Comparison of ENCODE assay signal across 8 cellular contexts in genomic region chr19:42075616-42076374, GRCh38. TPM values are rescaled to one million over a fixed set of nuclear protein-coding genes. Genes with fewer than 3 reads are reported as not detected.
DNase-seq lines count a peak whose midpoint lies in the region; ATAC-seq and TF ChIP-seq lines count a peak whose summit lies in the region.

Gene ZNF574 (plus strand): TSS chr19:42076166. CDS start chr19:42078607, 2,441 bp downstream.

- peaks cover 20% of the 10 kb centered on the region for H3K36me3 ChIP-seq in BJ (ENCODE audit: control insufficient read depth, insufficient read depth, low read length)
- H3K36me3 ChIP-seq in colonic mucosa: peaks cover 14% of the 10 kb centered on the region

- H3K4me3 ChIP-seq in BJ (ENCODE audit: low read depth, low read length) (peak within 1 kb of the TSS; percentile 89), colonic mucosa (peak within 1 kb of the TSS; percentile 80)

- intact Hi-C loops in activated CD4-positive, alpha-beta T cell treated with anti-CD3 and anti-CD28 coated beads, Interleukin-2, amount 10 ng/mL, durations not matched to agents 24 days and 14 days (cut with micrococcal nuclease): no loop called here
- intact Hi-C loops in colonic mucosa (cut with DNase I): no loop called here

- no peaks in the 10 kb centered on the region for H3K9me3 ChIP-seq in colonic mucosa

- H3K27ac Mint-ChIP-seq in activated CD4-positive, alpha-beta T cell treated with anti-CD3 and anti-CD28 coated beads, Interleukin-2, amount 10 ng/mL, durations not matched to agents 24 days and 14 days: peak within 1 kb of the TSS; percentile 100

- peaks cover 33% of the 10 kb centered on the region for H3K4me1 Mint-ChIP-seq in activated CD4-positive, alpha-beta T cell treated with anti-CD3 and anti-CD28 coated beads, Interleukin-2, amount 10 ng/mL, durations not matched to agents 24 days and 14 days

- TF ChIP-seq CTCF in BJ (IDR thresholded peaks at IDR 0.05; ENCODE audit: insufficient read depth, low read depth, low read length) (no peak), colonic mucosa (IDR thresholded peaks at IDR 0.05) (no peak)

- CTCF ChIA-PET in BJ (lab: Yijun Ruan, JAX): interaction anchor here (0.6 to 1.5 kb wide), 3 partner anchors 55 to 325 kb away, joined by 3 read pairs; no protein-coding TSS in a partner anchor

- POLR2A ChIA-PET in BJ (lab: Charles Lee): interaction anchor here (0.6 kb wide), 1 partner anchor 204 kb away, joined by 11 read pairs; no protein-coding TSS in a partner anchor

- peak within 1 kb of the TSS; percentile 99 for H3K4me3 Mint-ChIP-seq in activated CD4-positive, alpha-beta T cell treated with anti-CD3 and anti-CD28 coated beads, Interleukin-2, amount 10 ng/mL, durations not matched to agents 24 days and 14 days

- H3K27ac ChIP-seq in colonic mucosa: peak within 1 kb of the TSS; percentile 97

- DNase-seq in BJ (ENCODE audit: low read depth) (peak; percentile 97), NCI-H526 treated with DMSO at 0.1 percent for 48 hours (lab: John Stamatoyannopoulos, UW) (peak; percentile 99), colonic mucosa (peak; percentile 98), kidney tubule cell (ENCODE audit: low spot score) (peak; percentile 100)
- peak; percentile 100 for DNase-seq in activated CD4-positive, alpha-beta T cell treated with anti-CD3 and anti-CD28 coated beads, Interleukin-2, amount 10 ng/mL, durations not matched to agents 24 days and 14 days
- DNase-seq in stimulated activated CD4-positive, alpha-beta T cell treated with anti-CD3 and anti-CD28 coated beads, Interleukin-1b, Interleukin-23, amount 100 ng/mL, for 24 hours (ENCODE audit: low read depth in 4 of 4, low spot score in 1 of 4): peak; percentile 89 to 95 (median 94)

- H3K27me3 ChIP-seq in BJ (ENCODE audit: control insufficient read depth, insufficient read depth, low read length): 0 out of 2 replicates have a peak, but pooled peaks cover 1% of the 10 kb centered on the region
- H3K27me3 ChIP-seq in colonic mucosa: no peaks in the 10 kb centered on the region

- H3K4me1 ChIP-seq in colonic mucosa: no peaks in the 10 kb centered on the region

- ATAC-seq in GM19324 (IDR thresholded peaks at IDR 0.05; ENCODE audit: low FRiP score, unreplicated experiment): peak; percentile 93
- ATAC-seq in HG03469 (IDR thresholded peaks at IDR 0.05; ENCODE audit: unreplicated experiment): peak; percentile 85

- no peaks in the 10 kb centered on the region for H3K9me3 Mint-ChIP-seq in activated CD4-positive, alpha-beta T cell treated with anti-CD3 and anti-CD28 coated beads, Interleukin-2, amount 10 ng/mL, durations not matched to agents 24 days and 14 days

- peaks cover 29% of the 10 kb centered on the region for H3K36me3 Mint-ChIP-seq in activated CD4-positive, alpha-beta T cell treated with anti-CD3 and anti-CD28 coated beads, Interleukin-2, amount 10 ng/mL, durations not matched to agents 24 days and 14 days (ENCODE audit: low read depth)

- H3K9ac ChIP-seq in colonic mucosa (ENCODE audit: low read depth in 2 of 2, low read length in 2 of 2): peak within 1 kb of the TSS; percentile 90 to 95

- peaks cover 3% of the 10 kb centered on the region for H3K27me3 Mint-ChIP-seq in activated CD4-positive, alpha-beta T cell treated with anti-CD3 and anti-CD28 coated beads, Interleukin-2, amount 10 ng/mL, durations not matched to agents 24 days and 14 days

RNA-seq across cellular contexts. Expression of gene ZNF574, which starts in this region (rescaled TPM):
- 5.6 and 10.4 TPM in 2 replicates for polyA plus RNA-seq in BJ (2011; rRNA removed)
- 22.8 and 31.8 TPM in 2 replicates for polyA minus RNA-seq in BJ (2011; rRNA and poly(A)+ RNA removed)
- 16.7 and 18.5 TPM in 2 replicates for total RNA-seq in activated CD4-positive, alpha-beta T cell treated with anti-CD3 and anti-CD28 coated beads, Interleukin-2, amount 10 ng/mL, durations not matched to agents 24 days and 14 days
- 10 to 100 TPM; 14.7 to 15.9 TPM for total RNA-seq in colonic mucosa

Comparison
In these comparisons a context has a peak if more than half of its experiments do, and no peak if none do; other contexts are left out.
1. Peak in every context shown above with its lines: DNase-seq, ATAC-seq, H3K4me3 ChIP-seq and H3K27ac ChIP-seq.